ENCODE assay signal across 8 cellular contexts in genomic region chr14:28754209-28754985, GRCh38. TPM values are rescaled to one million over a fixed set of nuclear protein-coding genes. Genes with fewer than 3 reads are reported as not detected.
DNase-seq lines count a peak whose midpoint lies in the region; ATAC-seq and TF ChIP-seq lines count a peak whose summit lies in the region.

No MANE protein-coding gene starts in this region.

- H3K36me3 ChIP-seq in HEK293 (ENCODE audit: control insufficient read depth in 2 of 2, insufficient read depth in 1 of 2, low read length in 2 of 2), result no peaks in the 10 kb centered on the region
- no peaks in the 10 kb centered on the region for H3K36me3 ChIP-seq in endodermal cell (ENCODE audit: control insufficient read depth, insufficient read depth, low read length)
- no peaks in the 10 kb centered on the region for H3K36me3 ChIP-seq in parathyroid adenoma (ENCODE audit: control insufficient read depth, insufficient read depth, low read length)

- peak; percentile 60 for DNase-seq in Daoy (ENCODE audit: low read depth)
- peak; percentile 66 for DNase-seq in NCI-H82 treated with DMSO at 0.1 percent for 48 hours (lab: John Stamatoyannopoulos, UW; ENCODE audit: unreplicated experiment)
- DNase-seq in endodermal cell, result peak; percentile 81
- no peak for DNase-seq in activated CD8-positive, alpha-beta memory T cell treated with anti-CD3 and anti-CD28 coated beads, Interleukin-2, amount 10 ng/mL, durations not matched to agents 7 days and 5 days
- DNase-seq in effector CD8-positive, alpha-beta T cell (lab: John Stamatoyannopoulos, UW), result no peak

- peaks cover 68% of the 10 kb centered on the region for H3K27me3 Mint-ChIP-seq in endodermal cell (ENCODE audit: insufficient read depth)
- peaks cover 44% of the 10 kb centered on the region for H3K27me3 Mint-ChIP-seq in activated CD8-positive, alpha-beta memory T cell treated with anti-CD3 and anti-CD28 coated beads, Interleukin-2, amount 10 ng/mL, durations not matched to agents 7 days and 5 days

- H3K4me1 Mint-ChIP-seq in endodermal cell, result peaks cover 23% of the 10 kb centered on the region
- no peaks in the 10 kb centered on the region for H3K4me1 Mint-ChIP-seq in activated CD8-positive, alpha-beta memory T cell treated with anti-CD3 and anti-CD28 coated beads, Interleukin-2, amount 10 ng/mL, durations not matched to agents 7 days and 5 days

- H3K27ac Mint-ChIP-seq in endodermal cell, result no peak overlapping the region
- H3K27ac Mint-ChIP-seq in activated CD8-positive, alpha-beta memory T cell treated with anti-CD3 and anti-CD28 coated beads, Interleukin-2, amount 10 ng/mL, durations not matched to agents 7 days and 5 days, result no peak overlapping the region

- H3K4me1 ChIP-seq in HEK293 (ENCODE audit: control insufficient read depth, insufficient read depth, low read length) (no peaks in the 10 kb centered on the region), endodermal cell (ENCODE audit: control insufficient read depth, insufficient read depth, low read length) (peaks cover 4% of the 10 kb centered on the region), parathyroid adenoma (no peaks in the 10 kb centered on the region)

- TF ChIP-seq CTCF in HEK293 (tag by site-specific recombination; IDR thresholded peaks at IDR 0.05) (0 out of 2 replicates have a peak, but pooled peaks have one; percentile 31), endodermal cell (conservative IDR thresholded peaks at IDR 0.05) (peak; percentile 87), parathyroid adenoma (IDR thresholded peaks at IDR 0.05) (peak; percentile 63)

- no peak overlapping the region for H3K9ac ChIP-seq in endodermal cell (ENCODE audit: extremely low read depth, low read length, poor library complexity, severe bottlenecking)
- H3K9ac ChIP-seq in parathyroid adenoma, result no peak overlapping the region

- no peak overlapping the region for H3K4me2 ChIP-seq in parathyroid adenoma (ENCODE audit: low read length)

- H3K36me3 Mint-ChIP-seq in endodermal cell (ENCODE audit: low read depth), result no peaks in the 10 kb centered on the region
- H3K36me3 Mint-ChIP-seq in activated CD8-positive, alpha-beta memory T cell treated with anti-CD3 and anti-CD28 coated beads, Interleukin-2, amount 10 ng/mL, durations not matched to agents 7 days and 5 days, result peaks cover 2% of the 10 kb centered on the region

- 23 to 29% methylated on average over 6 to 9 of the region's 9 CpGs for WGBS in endodermal cell (ENCODE audit: insufficient coverage in 1 of 2, insufficient read length in 1 of 2), 2 experiments

- no peak overlapping the region for H3K4me3 ChIP-seq in HEK293 (ENCODE audit: low read depth, low read length)
- H3K4me3 ChIP-seq in endodermal cell (ENCODE audit: low read length), result no peak overlapping the region
- H3K4me3 ChIP-seq in parathyroid adenoma (ENCODE audit: low read depth, low read length), result no peak overlapping the region

- POLR2A ChIA-PET in HEK293 (lab: Yijun Ruan, JAX), result no interaction called here

- no peak overlapping the region for H3K4me3 Mint-ChIP-seq in endodermal cell
- no peak overlapping the region for H3K4me3 Mint-ChIP-seq in activated CD8-positive, alpha-beta memory T cell treated with anti-CD3 and anti-CD28 coated beads, Interleukin-2, amount 10 ng/mL, durations not matched to agents 7 days and 5 days

- H2AFZ ChIP-seq in parathyroid adenoma, result no peak overlapping the region

- no peak for ATAC-seq in GM18519 (IDR thresholded peaks at IDR 0.05; ENCODE audit: low FRiP score, unreplicated experiment)
- no peak for ATAC-seq in activated CD8-positive, alpha-beta memory T cell treated with anti-CD3 and anti-CD28 coated beads, Interleukin-2, amount 10 ng/mL, durations not matched to agents 7 days and 5 days

- CTCF ChIA-PET in HEK293 (lab: Yijun Ruan, JAX), result interaction anchor here (0.5 to 4.5 kb wide), 28 partner anchors 8 to 1535 kb away, joined by 3 to 20 read pairs (median 3); no protein-coding TSS in a partner anchor
- CTCF ChIA-PET in activated CD8-positive, alpha-beta memory T cell treated with anti-CD3 and anti-CD28 coated beads, Interleukin-2, amount 10 ng/mL, durations not matched to agents 7 days and 5 days (lab: Charles Lee), result interaction anchor here (1.2 kb wide), 1 partner anchor 18 kb away, joined by 3 read pairs; no protein-coding TSS in a partner anchor

- H3K9me3 ChIP-seq in HEK293 (ENCODE audit: control insufficient read depth, insufficient read depth, low read depth, low read length) (no peaks in the 10 kb centered on the region), endodermal cell (ENCODE audit: control insufficient read depth, low read length) (no peaks in the 10 kb centered on the region), parathyroid adenoma (ENCODE audit: control insufficient read depth, low read length) (no peaks in the 10 kb centered on the region)

- H3K27me3 ChIP-seq in endodermal cell (ENCODE audit: control insufficient read depth, insufficient read depth, low read length, poor library complexity, severe bottlenecking) (peaks cover 69% of the 10 kb centered on the region), parathyroid adenoma (ENCODE audit: control insufficient read depth, insufficient read depth, low read length) (no peaks in the 10 kb centered on the region)

- no peaks in the 10 kb centered on the region for H3K79me2 ChIP-seq in parathyroid adenoma

- H3K9me3 Mint-ChIP-seq in endodermal cell, result no peaks in the 10 kb centered on the region
- H3K9me3 Mint-ChIP-seq in activated CD8-positive, alpha-beta memory T cell treated with anti-CD3 and anti-CD28 coated beads, Interleukin-2, amount 10 ng/mL, durations not matched to agents 7 days and 5 days (ENCODE audit: low read depth), result no peaks in the 10 kb centered on the region

- H3K27ac ChIP-seq in HEK293 (ENCODE audit: extremely low read depth, low read depth, low read length) (no peak overlapping the region), endodermal cell (ENCODE audit: low read depth, low read length) (no peak overlapping the region), parathyroid adenoma (no peak overlapping the region)

TF ChIP-seq in HEK293, 187 proteins besides CTCF, POLR2A, EP300 and RAD21:
- TF ChIP-seq ZNF654 (tag by site-specific recombination; IDR thresholded peaks at IDR 0.05; ENCODE audit: low read depth), result peak; percentile 83
- TF ChIP-seq IKZF3 (tag by site-specific recombination; IDR thresholded peaks at IDR 0.05), result peak; percentile 71
- no peak for TF ChIP-seq ZNF791 (tag by site-specific recombination; IDR thresholded peaks at IDR 0.05)
- TF ChIP-seq ZNF423 (tag by site-specific recombination; IDR thresholded peaks at IDR 0.05), result no peak
- no peak for TF ChIP-seq ZNF530 (tag by site-specific recombination; IDR thresholded peaks at IDR 0.05; ENCODE audit: low read depth)
- no peak for TF ChIP-seq ZBTB26 (tag by site-specific recombination; optimal IDR thresholded peaks at IDR 0.05)

RNA-seq across cellular contexts. Expression of gene FOXG1, which starts 12.2 kb away (rescaled TPM):
- 1.8 and 4.5 TPM in 2 replicates for total RNA-seq in Daoy (2014; rRNA removed; shearing (Covaris generic))
- total RNA-seq in endodermal cell, result under 1 TPM; 0.04 to 0.07 TPM
- polyA plus RNA-seq in endodermal cell (2013, experiment 1 of 2), result 0.82 TPM
- 0.79 TPM for polyA plus RNA-seq in endodermal cell (2013, experiment 2 of 2)
- total RNA-seq in activated CD8-positive, alpha-beta memory T cell treated with anti-CD3 and anti-CD28 coated beads, Interleukin-2, amount 10 ng/mL, durations not matched to agents 7 days and 5 days, result not detected

Comparison
In these comparisons a context has a peak if more than half of its experiments do, and no peak if none do; other contexts are left out.
1. DNase-seq: peak in Daoy (single experiment), NCI-H82 treated with DMSO at 0.1 percent for 48 hours (single experiment) and endodermal cell (single experiment); none in activated CD8-positive, alpha-beta memory T cell treated with anti-CD3 and anti-CD28 coated beads, Interleukin-2, amount 10 ng/mL, durations not matched to agents 7 days and 5 days (single experiment) and effector CD8-positive, alpha-beta T cell (single experiment).
2. CTCF ChIP-seq: peak in every context shown above with its lines; median percentile 87 in endodermal cell; 63 in parathyroid adenoma; 31 in HEK293.